Comparison of ENCODE assay signal across 1 cellular context in genomic region chr2:113198790-113199612, GRCh38.
TF ChIP-seq lines count a peak whose summit lies in the region.

No MANE protein-coding gene starts in this region.

TF ChIP-seq in GM23338, 12 proteins besides CTCF, POLR2A, EP300 and RAD21 (continued from another document):
- TF ChIP-seq ZNF462 (CRISPR knock-in tag; IDR thresholded peaks at IDR 0.05) = no peak
TF ChIP-seq in GM23338: peak in this region for 3.
